ENCODE assay signal across 31 cellular contexts in genomic region chr14:71300474-71301359, GRCh38. TPM values are rescaled to one million over a fixed set of nuclear protein-coding genes. Genes with fewer than 3 reads are reported as not detected.
A peak's percentile ranks its signal among the peaks of the same experiment; 100 is the strongest.
DNase-seq lines count a peak whose midpoint lies in the region; ATAC-seq and TF ChIP-seq lines count a peak whose summit lies in the region.
"Had no signal": no experiment of that assay in that cellular context is flagged by ENCODE, and none has a peak within 500 bp of the region (broad histone marks: within the 10 kb centered on the region; RNA-seq: fewer than 3 reads in every experiment).

No MANE protein-coding gene starts in this region.

- H3K27me3 ChIP-seq in GM23248 (replicated peaks; ENCODE audit: insufficient read depth) = no peaks in the 10 kb centered on the region
- H3K27me3 ChIP-seq: ascending aorta, hepatocyte, ovary, transverse colon had no signal

- H3F3A ChIP-seq in GM23248 (ENCODE audit: insufficient read depth) = no peaks in the 10 kb centered on the region

- 42 to 49% methylated on average over 6 of the region's 6 CpGs for WGBS in GM23248 (ENCODE audit: low coverage in 1 of 2, low lambda C conversion rate in 2 of 2, missing lambda C conversion rate in 2 of 2), 2 experiments

- H4K20me1 ChIP-seq in GM23248 (ENCODE audit: insufficient read depth) = no peaks in the 10 kb centered on the region

- in situ Hi-C loops in GM23248 (cut with MboI) (no loop called here), GM13977 (cut with MboI; ENCODE audit: low pct_unique_long_range_greater_than_20kb, low sequenced_read_pairs, unreplicated experiment) (no loop called here)

- TF ChIP-seq CTCF in AG10803 (conservative IDR thresholded peaks at IDR 0.05; ENCODE audit: low read length) = no peak
- TF ChIP-seq CTCF in cardiac fibroblast (IDR thresholded peaks at IDR 0.05; ENCODE audit: low read depth, low read length) = no peak
- TF ChIP-seq CTCF in GM13977 (IDR thresholded peaks at IDR 0.05; ENCODE audit: extremely low read depth, insufficient read depth, missing control alignments) = no peak

- 0 out of 2 replicates have a peak overlapping the region, but pooled peaks have one; percentile 7 for H2AFZ ChIP-seq in GM23248
- H2AFZ ChIP-seq: hepatocyte had no signal

- H3K9me2 ChIP-seq in GM23248 (ENCODE audit: insufficient read depth) = no peaks in the 10 kb centered on the region

- no peak overlapping the region for H3K9ac ChIP-seq in GM23248

- no peak overlapping the region for H3K4me3 ChIP-seq in AG10803 (ENCODE audit: low read length)
- no peak overlapping the region for H3K4me3 ChIP-seq in GM23248
- H3K4me3 ChIP-seq in cardiac fibroblast (replicated peaks in 1 of 2; ENCODE audit: low read depth in 2 of 2, low read length in 2 of 2) = no peak overlapping the region
- H3K4me3 ChIP-seq: ascending aorta, HAP-1, hepatocyte, mucosa of descending colon, ovary, transverse colon had no signal

- H3K79me2 ChIP-seq in GM23248 (ENCODE audit: insufficient read depth) = no peaks in the 10 kb centered on the region
- H3K79me2 ChIP-seq: hepatocyte had no signal

- H3K4me2 ChIP-seq in GM23248 (ENCODE audit: unreplicated experiment) = no peak overlapping the region
- H3K4me2 ChIP-seq: hepatocyte had no signal

- ATAC-seq in GM19351 (IDR thresholded peaks at IDR 0.05; ENCODE audit: unreplicated experiment) = no peak
- no peak for ATAC-seq in GM18870 (IDR thresholded peaks at IDR 0.05; ENCODE audit: unreplicated experiment)
- ATAC-seq: activated naive CD4-positive, alpha-beta T cell treated with anti-CD3 and anti-CD28 coated beads, Interleukin-2, amount 50 U/mL, for 72 hours; mucosa of descending colon; stimulated activated effector memory CD8-positive, alpha-beta T cell treated with anti-CD3 and anti-CD28 coated beads, Interleukin-12 subunit alpha, Interleukin-12 subunit beta, amount 100 ng/mL, for 72 hours had no signal

- DNase-seq in AG10803 (ENCODE audit: low read depth) (peak; percentile 83), GM23248 (peak; percentile 30), cardiac fibroblast (ENCODE audit: low read depth in 2 of 2) (peak; percentile 46 to 53), iris pigment epithelial cell (ENCODE audit: low read depth) (peak; percentile 68), GM13977 (ENCODE audit: low spot score) (no peak), NCI-H1417 treated with DMSO at 0.1 percent for 48 hours (lab: John Stamatoyannopoulos, UW) (no peak)
- DNase-seq: activated CD4-positive, alpha-beta T cell treated with anti-CD3 and anti-CD28 coated beads, Interleukin-2, amount 10 ng/mL, durations not matched to agents 7 days and 5 days; activated effector memory CD4-positive, alpha-beta T cell treated with Interleukin-2 at 50 U/mL for 16 hours; activated T-cell treated with anti-CD3 and anti-CD28 coated beads, Interleukin-2, amount 50 U/mL, for 1 hour; C1 segment of cervical spinal cord; COR-L47; erythroblast; GF-D8; mammary epithelial cell; mucosa of descending colon; NCI-H1048; NCI-H1930; NCI-H2171 treated with DMSO at 0.1 percent for 48 hours; NCI-H510A treated with DMSO at 0.1 percent for 48 hours; ovary; SW 1271; T-helper 9 cell; transverse colon; WERI-Rb-1 had no signal

- no peak overlapping the region for H3K27ac ChIP-seq in GM23248
- H3K27ac ChIP-seq: ascending aorta, hepatocyte, ovary, transverse colon, WERI-Rb-1 had no signal

- H3K4me1 ChIP-seq in GM23248 (ENCODE audit: insufficient read depth) = 0 out of 2 replicates have a peak, but pooled peaks cover 6% of the 10 kb centered on the region
- H3K4me1 ChIP-seq: ascending aorta, HAP-1, transverse colon had no signal

- H3K36me3 ChIP-seq in GM23248 (ENCODE audit: low read depth) = 0 out of 2 replicates have a peak, but pooled peaks cover 8% of the 10 kb centered on the region
- H3K36me3 ChIP-seq: ascending aorta, HAP-1, ovary, transverse colon, WERI-Rb-1 had no signal

- peaks cover 4% of the 10 kb centered on the region for H3K9me3 ChIP-seq in GM23248 (ENCODE audit: low read depth)
- H3K9me3 ChIP-seq: ascending aorta, HAP-1, ovary had no signal

RNA-seq across cellular contexts. Expression of gene SIPA1L1, which starts 19.6 kb away (rescaled TPM):
- total RNA-seq in GM23248 (2014; rRNA removed; shearing (Covaris generic)) = 56.3 and 69.3 TPM in 2 replicates
- 63.7 and 67.0 TPM in 2 replicates for polyA plus RNA-seq in GM23248 (2016; fragmentation: Nextera tagmentation; extraction: Ambion mirVana)

Comparison
In these comparisons a context has a peak if more than half of its experiments do, and no peak if none do; other contexts are left out.
1. DNase-seq: peak in AG10803 (single experiment), GM23248 (single experiment), cardiac fibroblast (2 of 2) and iris pigment epithelial cell (single experiment); none in GM13977 (single experiment) and NCI-H1417 treated with DMSO at 0.1 percent for 48 hours (single experiment).